Comparison of ENCODE assay signal across 1 cellular context in the genomic region with DNA sequence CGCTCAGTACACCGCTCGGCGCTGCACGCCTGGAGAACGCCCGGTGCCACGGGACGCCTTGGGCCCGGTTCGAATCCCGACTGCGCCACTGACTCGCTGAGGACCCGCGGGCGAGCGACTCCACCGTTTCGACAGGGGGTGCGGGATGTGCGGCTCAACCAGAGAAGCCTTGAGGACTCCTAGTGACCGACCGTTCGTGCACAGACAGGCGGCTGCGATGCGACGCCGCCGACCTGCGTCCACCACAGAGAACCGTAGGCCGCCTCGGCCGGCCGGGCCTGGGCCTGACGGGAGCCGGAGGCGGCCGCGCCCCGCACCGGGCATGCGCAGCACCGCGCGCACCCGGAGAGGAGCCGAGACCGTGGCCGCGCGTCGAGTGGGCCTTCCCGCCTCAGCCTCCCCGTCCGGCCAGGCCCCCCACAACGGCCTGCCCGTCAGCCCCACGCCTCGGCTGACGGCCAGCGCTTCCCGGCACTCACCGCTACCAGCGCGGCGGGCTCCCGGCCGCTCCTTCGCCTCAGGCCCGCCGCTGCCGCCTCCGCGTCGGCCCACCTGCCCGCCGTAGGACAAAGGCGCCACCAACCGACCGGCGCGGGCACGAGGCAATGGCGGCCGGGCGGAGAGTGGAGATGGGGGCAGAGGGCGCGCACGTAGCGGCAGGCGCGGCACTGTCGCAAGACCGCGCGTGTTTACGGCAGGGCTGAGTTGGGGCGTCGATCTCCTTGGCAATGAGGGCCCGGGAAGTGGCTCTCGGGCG.
TF ChIP-seq lines count a peak whose summit lies in the region.

A gene (minus strand): TSS at position 625 of the 757 bp plus-strand sequence. CDS start 10,538 bp downstream, outside the sequence.

TF ChIP-seq in K562, 482 proteins besides CTCF, POLR2A, EP300 and RAD21 (continued from another document and continues in another):
- TF ChIP-seq, protein P1, sequence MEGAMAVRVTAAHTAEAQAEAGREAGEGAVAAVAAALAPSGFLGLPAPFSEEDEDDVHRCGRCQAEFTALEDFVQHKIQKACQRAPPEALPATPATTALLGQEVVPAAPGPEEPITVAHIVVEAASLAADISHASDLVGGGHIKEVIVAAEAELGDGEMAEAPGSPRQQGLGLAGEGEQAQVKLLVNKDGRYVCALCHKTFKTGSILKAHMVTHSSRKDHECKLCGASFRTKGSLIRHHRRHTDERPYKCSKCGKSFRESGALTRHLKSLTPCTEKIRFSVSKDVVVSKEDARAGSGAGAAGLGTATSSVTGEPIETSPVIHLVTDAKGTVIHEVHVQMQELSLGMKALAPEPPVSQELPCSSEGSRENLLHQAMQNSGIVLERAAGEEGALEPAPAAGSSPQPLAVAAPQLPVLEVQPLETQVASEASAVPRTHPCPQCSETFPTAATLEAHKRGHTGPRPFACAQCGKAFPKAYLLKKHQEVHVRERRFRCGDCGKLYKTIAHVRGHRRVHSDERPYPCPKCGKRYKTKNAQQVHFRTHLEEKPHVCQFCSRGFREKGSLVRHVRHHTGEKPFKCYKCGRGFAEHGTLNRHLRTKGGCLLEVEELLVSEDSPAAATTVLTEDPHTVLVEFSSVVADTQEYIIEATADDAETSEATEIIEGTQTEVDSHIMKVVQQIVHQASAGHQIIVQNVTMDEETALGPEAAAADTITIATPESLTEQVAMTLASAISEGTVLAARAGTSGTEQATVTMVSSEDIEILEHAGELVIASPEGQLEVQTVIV (CRISPR knock-in tag; IDR thresholded peaks at IDR 0.05; ENCODE audit: borderline replicate concordance), result peak; percentile 99
- TF ChIP-seq, protein P2, sequence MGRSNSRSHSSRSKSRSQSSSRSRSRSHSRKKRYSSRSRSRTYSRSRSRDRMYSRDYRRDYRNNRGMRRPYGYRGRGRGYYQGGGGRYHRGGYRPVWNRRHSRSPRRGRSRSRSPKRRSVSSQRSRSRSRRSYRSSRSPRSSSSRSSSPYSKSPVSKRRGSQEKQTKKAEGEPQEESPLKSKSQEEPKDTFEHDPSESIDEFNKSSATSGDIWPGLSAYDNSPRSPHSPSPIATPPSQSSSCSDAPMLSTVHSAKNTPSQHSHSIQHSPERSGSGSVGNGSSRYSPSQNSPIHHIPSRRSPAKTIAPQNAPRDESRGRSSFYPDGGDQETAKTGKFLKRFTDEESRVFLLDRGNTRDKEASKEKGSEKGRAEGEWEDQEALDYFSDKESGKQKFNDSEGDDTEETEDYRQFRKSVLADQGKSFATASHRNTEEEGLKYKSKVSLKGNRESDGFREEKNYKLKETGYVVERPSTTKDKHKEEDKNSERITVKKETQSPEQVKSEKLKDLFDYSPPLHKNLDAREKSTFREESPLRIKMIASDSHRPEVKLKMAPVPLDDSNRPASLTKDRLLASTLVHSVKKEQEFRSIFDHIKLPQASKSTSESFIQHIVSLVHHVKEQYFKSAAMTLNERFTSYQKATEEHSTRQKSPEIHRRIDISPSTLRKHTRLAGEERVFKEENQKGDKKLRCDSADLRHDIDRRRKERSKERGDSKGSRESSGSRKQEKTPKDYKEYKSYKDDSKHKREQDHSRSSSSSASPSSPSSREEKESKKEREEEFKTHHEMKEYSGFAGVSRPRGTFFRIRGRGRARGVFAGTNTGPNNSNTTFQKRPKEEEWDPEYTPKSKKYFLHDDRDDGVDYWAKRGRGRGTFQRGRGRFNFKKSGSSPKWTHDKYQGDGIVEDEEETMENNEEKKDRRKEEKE (IDR thresholded peaks at IDR 0.05; ENCODE audit: borderline replicate concordance in 1 of 2, control insufficient read depth in 1 of 2, low read depth in 2 of 2, low read length in 1 of 2), result no peak
- TF ChIP-seq EP400 (IDR thresholded peaks at IDR 0.05), result peak; percentile 86; the same call in 1 of the 2 replicates
- no peak for TF ChIP-seq LEF1 (IDR thresholded peaks at IDR 0.05)
- no peak for TF ChIP-seq DDX20 (tag; IDR thresholded peaks at IDR 0.05; ENCODE audit: low read depth)
- TF ChIP-seq, protein P3, sequence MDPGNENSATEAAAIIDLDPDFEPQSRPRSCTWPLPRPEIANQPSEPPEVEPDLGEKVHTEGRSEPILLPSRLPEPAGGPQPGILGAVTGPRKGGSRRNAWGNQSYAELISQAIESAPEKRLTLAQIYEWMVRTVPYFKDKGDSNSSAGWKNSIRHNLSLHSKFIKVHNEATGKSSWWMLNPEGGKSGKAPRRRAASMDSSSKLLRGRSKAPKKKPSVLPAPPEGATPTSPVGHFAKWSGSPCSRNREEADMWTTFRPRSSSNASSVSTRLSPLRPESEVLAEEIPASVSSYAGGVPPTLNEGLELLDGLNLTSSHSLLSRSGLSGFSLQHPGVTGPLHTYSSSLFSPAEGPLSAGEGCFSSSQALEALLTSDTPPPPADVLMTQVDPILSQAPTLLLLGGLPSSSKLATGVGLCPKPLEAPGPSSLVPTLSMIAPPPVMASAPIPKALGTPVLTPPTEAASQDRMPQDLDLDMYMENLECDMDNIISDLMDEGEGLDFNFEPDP (CRISPR knock-in tag; IDR thresholded peaks at IDR 0.05), result no peak
- no peak; the same call in 1 of the 2 replicates for TF ChIP-seq ZNF644 (tag; IDR thresholded peaks at IDR 0.05; ENCODE audit: low read depth)
- no peak for TF ChIP-seq MAFG (tag; conservative IDR thresholded peaks at IDR 0.05)
- peak; percentile 70 for TF ChIP-seq SUPT5H (IDR thresholded peaks at IDR 0.05)
- no peak for TF ChIP-seq GABPB2 (CRISPR knock-in tag; conservative IDR thresholded peaks at IDR 0.05)
- TF ChIP-seq NR2C1 (IDR thresholded peaks at IDR 0.05), result 0 out of 2 replicates have a peak, but pooled peaks have one; percentile 20
- TF ChIP-seq NR2C1 (tag; IDR thresholded peaks at IDR 0.05), result peak; percentile 84
- TF ChIP-seq, protein P4, sequence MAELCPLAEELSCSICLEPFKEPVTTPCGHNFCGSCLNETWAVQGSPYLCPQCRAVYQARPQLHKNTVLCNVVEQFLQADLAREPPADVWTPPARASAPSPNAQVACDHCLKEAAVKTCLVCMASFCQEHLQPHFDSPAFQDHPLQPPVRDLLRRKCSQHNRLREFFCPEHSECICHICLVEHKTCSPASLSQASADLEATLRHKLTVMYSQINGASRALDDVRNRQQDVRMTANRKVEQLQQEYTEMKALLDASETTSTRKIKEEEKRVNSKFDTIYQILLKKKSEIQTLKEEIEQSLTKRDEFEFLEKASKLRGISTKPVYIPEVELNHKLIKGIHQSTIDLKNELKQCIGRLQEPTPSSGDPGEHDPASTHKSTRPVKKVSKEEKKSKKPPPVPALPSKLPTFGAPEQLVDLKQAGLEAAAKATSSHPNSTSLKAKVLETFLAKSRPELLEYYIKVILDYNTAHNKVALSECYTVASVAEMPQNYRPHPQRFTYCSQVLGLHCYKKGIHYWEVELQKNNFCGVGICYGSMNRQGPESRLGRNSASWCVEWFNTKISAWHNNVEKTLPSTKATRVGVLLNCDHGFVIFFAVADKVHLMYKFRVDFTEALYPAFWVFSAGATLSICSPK (IDR thresholded peaks at IDR 0.05; ENCODE audit: borderline replicate concordance), result no peak
- no peak for TF ChIP-seq GATA2 (CRISPR knock-in tag; IDR thresholded peaks at IDR 0.05)
- TF ChIP-seq TGIF2 (CRISPR knock-in tag; IDR thresholded peaks at IDR 0.05), result peak; percentile 81; the same call in 1 of the 2 replicates
- TF ChIP-seq MAZ (CRISPR knock-in tag; conservative IDR thresholded peaks at IDR 0.05 in 1 of 2, IDR thresholded peaks at IDR 0.05 in 1 of 2), result peak; percentile 93 to 97
- TF ChIP-seq KAT2B (IDR thresholded peaks at IDR 0.05; ENCODE audit: low read depth, low read length), result no peak
- TF ChIP-seq ZNF717 (CRISPR knock-in tag; IDR thresholded peaks at IDR 0.05), result no peak
- TF ChIP-seq ZSCAN32 (CRISPR knock-in tag; IDR thresholded peaks at IDR 0.05), result no peak
- no peak for TF ChIP-seq ZNF23 (CRISPR knock-in tag; IDR thresholded peaks at IDR 0.05)
- TF ChIP-seq TARDBP (IDR thresholded peaks at IDR 0.05), result peak; percentile 52; the same call in 1 of the 2 replicates
- TF ChIP-seq, protein P5, sequence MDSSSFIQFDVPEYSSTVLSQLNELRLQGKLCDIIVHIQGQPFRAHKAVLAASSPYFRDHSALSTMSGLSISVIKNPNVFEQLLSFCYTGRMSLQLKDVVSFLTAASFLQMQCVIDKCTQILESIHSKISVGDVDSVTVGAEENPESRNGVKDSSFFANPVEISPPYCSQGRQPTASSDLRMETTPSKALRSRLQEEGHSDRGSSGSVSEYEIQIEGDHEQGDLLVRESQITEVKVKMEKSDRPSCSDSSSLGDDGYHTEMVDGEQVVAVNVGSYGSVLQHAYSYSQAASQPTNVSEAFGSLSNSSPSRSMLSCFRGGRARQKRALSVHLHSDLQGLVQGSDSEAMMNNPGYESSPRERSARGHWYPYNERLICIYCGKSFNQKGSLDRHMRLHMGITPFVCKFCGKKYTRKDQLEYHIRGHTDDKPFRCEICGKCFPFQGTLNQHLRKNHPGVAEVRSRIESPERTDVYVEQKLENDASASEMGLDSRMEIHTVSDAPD (CRISPR knock-in tag; IDR thresholded peaks at IDR 0.05), result no peak
- TF ChIP-seq NFRKB (IDR thresholded peaks at IDR 0.05; ENCODE audit: low read depth), result peak; percentile 59; the same call in 1 of the 2 replicates
- TF ChIP-seq, protein P6, sequence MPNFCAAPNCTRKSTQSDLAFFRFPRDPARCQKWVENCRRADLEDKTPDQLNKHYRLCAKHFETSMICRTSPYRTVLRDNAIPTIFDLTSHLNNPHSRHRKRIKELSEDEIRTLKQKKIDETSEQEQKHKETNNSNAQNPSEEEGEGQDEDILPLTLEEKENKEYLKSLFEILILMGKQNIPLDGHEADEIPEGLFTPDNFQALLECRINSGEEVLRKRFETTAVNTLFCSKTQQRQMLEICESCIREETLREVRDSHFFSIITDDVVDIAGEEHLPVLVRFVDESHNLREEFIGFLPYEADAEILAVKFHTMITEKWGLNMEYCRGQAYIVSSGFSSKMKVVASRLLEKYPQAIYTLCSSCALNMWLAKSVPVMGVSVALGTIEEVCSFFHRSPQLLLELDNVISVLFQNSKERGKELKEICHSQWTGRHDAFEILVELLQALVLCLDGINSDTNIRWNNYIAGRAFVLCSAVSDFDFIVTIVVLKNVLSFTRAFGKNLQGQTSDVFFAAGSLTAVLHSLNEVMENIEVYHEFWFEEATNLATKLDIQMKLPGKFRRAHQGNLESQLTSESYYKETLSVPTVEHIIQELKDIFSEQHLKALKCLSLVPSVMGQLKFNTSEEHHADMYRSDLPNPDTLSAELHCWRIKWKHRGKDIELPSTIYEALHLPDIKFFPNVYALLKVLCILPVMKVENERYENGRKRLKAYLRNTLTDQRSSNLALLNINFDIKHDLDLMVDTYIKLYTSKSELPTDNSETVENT (CRISPR knock-in tag; IDR thresholded peaks at IDR 0.05), result peak; percentile 71
- peak; percentile 43 for TF ChIP-seq HNRNPK (IDR thresholded peaks at IDR 0.05; ENCODE audit: low read depth, low read length, poor library complexity, severe bottlenecking)
- no peak for TF ChIP-seq HSF4 (CRISPR knock-in tag; IDR thresholded peaks at IDR 0.05; ENCODE audit: borderline replicate concordance)
- TF ChIP-seq ZNF584 (CRISPR knock-in tag; IDR thresholded peaks at IDR 0.05; ENCODE audit: low read depth), result peak; percentile 74
- TF ChIP-seq ELF4 (CRISPR knock-in tag; IDR thresholded peaks at IDR 0.05), result no peak
- TF ChIP-seq, protein P7, sequence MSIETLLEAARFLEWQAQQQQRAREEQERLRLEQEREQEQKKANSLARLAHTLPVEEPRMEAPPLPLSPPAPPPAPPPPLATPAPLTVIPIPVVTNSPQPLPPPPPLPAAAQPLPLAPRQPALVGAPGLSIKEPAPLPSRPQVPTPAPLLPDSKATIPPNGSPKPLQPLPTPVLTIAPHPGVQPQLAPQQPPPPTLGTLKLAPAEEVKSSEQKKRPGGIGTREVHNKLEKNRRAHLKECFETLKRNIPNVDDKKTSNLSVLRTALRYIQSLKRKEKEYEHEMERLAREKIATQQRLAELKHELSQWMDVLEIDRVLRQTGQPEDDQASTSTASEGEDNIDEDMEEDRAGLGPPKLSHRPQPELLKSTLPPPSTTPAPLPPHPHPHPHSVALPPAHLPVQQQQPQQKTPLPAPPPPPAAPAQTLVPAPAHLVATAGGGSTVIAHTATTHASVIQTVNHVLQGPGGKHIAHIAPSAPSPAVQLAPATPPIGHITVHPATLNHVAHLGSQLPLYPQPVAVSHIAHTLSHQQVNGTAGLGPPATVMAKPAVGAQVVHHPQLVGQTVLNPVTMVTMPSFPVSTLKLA (conservative IDR thresholded peaks at IDR 0.05), result peak in 1 of 2 experiments; percentile 81; a peak in 3 of 4 replicates
- TF ChIP-seq GABPB1 (CRISPR knock-in tag; IDR thresholded peaks at IDR 0.05), result peak; percentile 79
- TF ChIP-seq, protein P8, sequence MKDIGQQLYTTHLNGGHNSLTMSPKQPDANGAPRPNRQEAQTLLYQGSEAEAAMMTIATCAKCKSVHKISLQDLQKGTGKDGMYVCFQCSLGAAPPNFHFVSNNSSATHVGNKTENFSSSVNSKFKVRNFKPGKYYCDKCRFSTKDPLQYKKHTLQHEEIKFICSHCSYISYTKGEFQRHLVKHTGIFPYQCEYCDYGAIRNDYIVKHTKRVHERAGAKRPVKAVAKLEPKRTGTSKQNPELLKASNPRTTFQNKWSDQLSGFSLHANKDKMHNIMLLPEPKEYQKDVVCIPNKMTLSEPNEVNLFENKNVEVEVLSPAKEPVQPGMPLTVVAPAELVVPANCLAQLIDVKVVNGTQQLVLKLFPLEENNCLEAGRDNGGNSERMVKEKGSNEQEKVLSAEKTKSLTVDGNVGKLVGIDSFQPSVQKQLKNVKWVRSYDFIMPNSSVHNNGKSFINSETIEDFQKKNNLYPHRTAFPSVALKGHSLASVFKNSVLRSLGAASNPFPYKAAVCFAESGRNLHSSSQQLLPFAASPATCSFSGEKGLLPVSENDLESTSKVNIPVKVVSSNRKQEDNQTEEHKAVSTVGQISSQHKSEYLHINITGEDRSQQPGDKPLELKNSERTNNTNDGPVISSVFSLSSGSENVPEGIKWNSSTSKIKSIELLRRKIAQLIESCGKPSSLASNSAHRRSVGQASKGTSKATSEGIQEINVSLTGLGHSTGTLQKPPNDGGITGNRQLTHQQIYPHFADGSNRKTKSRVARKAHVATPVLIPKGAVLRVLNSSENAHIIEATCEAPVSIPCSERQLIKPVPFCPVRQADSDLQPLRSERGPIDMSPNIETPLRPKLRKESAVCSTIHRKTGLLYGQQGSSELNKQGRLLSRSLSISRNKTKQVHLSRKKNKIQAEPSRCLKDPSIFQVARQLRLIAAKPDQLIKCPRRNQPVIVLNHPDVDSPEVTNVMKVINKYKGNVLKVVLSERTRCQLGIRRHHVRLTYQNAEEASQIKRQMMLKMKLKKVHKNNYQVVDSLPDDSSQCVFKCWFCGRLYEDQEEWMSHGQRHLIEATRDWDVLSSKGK (CRISPR knock-in tag; IDR thresholded peaks at IDR 0.05), result no peak
- peak in 1 of 2 experiments; percentile 41; a peak in 2 of 4 replicates for TF ChIP-seq SIN3A (IDR thresholded peaks at IDR 0.05; ENCODE audit: borderline replicate concordance in 2 of 2, control insufficient read depth in 1 of 2, low read depth in 2 of 2, low read length in 2 of 2)
- peak; percentile 92 for TF ChIP-seq POLR2H (tag; IDR thresholded peaks at IDR 0.05; ENCODE audit: low read depth)
- TF ChIP-seq RBM25 (IDR thresholded peaks at IDR 0.05; ENCODE audit: low read depth, low read length, severe bottlenecking), result peak; percentile 46
